In the genomic region with DNA sequence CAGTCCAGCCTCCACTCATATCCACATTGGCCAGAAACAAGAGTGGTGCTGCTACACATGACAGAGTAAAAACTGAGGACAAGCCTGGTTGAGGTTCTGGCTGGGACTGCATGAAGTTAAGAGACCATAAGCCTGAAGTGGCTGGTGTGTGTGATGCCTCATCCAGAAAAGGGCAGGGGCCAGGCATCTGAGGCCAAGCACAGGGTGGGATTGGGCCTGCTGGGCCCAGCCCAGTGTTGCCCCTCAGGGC, we compare ENCODE assay signal across 3 cellular contexts.
TF ChIP-seq lines count a peak whose summit lies in the region.

No MANE protein-coding gene starts in this region.

TF ChIP-seq in SK-N-SH, 30 proteins besides CTCF, POLR2A, EP300 and RAD21:
- no peak for TF ChIP-seq TCF12 (IDR thresholded peaks at IDR 0.05)
- 0 out of 2 replicates have a peak, but pooled peaks have one; percentile 7 for TF ChIP-seq FOXJ3 (CRISPR knock-in tag; IDR thresholded peaks at IDR 0.05)
- TF ChIP-seq SMC3 (IDR thresholded peaks at IDR 0.05; ENCODE audit: low read depth, low read length) = no peak
- no peak for TF ChIP-seq JUND (IDR thresholded peaks at IDR 0.05)

TF ChIP-seq in SK-N-SH treated with all-trans-retinoic acid at 6 μM for 48 hours, 23 proteins besides CTCF, POLR2A, EP300 and RAD21:
- TF ChIP-seq ARNTL (CRISPR knock-in tag; IDR thresholded peaks at IDR 0.05; ENCODE audit: borderline replicate concordance, low read depth) (no peak), OSR1 (CRISPR knock-in tag; IDR thresholded peaks at IDR 0.05) (no peak), ZFP3 (CRISPR knock-in tag; IDR thresholded peaks at IDR 0.05) (no peak), ZFP30 (CRISPR knock-in tag; IDR thresholded peaks at IDR 0.05) (no peak), ZC3H10 (CRISPR knock-in tag; IDR thresholded peaks at IDR 0.05) (no peak), GLIS3 (CRISPR knock-in tag; IDR thresholded peaks at IDR 0.05) (no peak)
- TF ChIP-seq, protein P1, sequence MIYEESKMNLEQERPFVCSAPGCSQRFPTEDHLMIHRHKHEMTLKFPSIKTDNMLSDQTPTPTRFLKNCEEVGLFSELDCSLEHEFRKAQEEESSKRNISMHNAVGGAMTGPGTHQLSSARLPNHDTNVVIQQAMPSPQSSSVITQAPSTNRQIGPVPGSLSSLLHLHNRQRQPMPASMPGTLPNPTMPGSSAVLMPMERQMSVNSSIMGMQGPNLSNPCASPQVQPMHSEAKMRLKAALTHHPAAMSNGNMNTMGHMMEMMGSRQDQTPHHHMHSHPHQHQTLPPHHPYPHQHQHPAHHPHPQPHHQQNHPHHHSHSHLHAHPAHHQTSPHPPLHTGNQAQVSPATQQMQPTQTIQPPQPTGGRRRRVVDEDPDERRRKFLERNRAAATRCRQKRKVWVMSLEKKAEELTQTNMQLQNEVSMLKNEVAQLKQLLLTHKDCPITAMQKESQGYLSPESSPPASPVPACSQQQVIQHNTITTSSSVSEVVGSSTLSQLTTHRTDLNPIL (CRISPR knock-in tag; IDR thresholded peaks at IDR 0.05; ENCODE audit: low read depth) = no peak
- TF ChIP-seq, protein P2, sequence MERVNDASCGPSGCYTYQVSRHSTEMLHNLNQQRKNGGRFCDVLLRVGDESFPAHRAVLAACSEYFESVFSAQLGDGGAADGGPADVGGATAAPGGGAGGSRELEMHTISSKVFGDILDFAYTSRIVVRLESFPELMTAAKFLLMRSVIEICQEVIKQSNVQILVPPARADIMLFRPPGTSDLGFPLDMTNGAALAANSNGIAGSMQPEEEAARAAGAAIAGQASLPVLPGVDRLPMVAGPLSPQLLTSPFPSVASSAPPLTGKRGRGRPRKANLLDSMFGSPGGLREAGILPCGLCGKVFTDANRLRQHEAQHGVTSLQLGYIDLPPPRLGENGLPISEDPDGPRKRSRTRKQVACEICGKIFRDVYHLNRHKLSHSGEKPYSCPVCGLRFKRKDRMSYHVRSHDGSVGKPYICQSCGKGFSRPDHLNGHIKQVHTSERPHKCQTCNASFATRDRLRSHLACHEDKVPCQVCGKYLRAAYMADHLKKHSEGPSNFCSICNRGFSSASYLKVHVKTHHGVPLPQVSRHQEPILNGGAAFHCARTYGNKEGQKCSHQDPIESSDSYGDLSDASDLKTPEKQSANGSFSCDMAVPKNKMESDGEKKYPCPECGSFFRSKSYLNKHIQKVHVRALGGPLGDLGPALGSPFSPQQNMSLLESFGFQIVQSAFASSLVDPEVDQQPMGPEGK (CRISPR knock-in tag; IDR thresholded peaks at IDR 0.05; ENCODE audit: borderline replicate concordance) = no peak
- TF ChIP-seq, protein P3, sequence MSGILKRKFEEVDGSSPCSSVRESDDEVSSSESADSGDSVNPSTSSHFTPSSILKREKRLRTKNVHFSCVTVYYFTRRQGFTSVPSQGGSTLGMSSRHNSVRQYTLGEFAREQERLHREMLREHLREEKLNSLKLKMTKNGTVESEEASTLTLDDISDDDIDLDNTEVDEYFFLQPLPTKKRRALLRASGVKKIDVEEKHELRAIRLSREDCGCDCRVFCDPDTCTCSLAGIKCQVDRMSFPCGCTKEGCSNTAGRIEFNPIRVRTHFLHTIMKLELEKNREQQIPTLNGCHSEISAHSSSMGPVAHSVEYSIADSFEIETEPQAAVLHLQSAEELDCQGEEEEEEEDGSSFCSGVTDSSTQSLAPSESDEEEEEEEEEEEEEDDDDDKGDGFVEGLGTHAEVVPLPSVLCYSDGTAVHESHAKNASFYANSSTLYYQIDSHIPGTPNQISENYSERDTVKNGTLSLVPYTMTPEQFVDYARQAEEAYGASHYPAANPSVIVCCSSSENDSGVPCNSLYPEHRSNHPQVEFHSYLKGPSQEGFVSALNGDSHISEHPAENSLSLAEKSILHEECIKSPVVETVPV (CRISPR knock-in tag; IDR thresholded peaks at IDR 0.05) = no peak

TF ChIP-seq in K562, 482 proteins besides CTCF, POLR2A, EP300 and RAD21:
- TF ChIP-seq FOXA1 (IDR thresholded peaks at IDR 0.05; ENCODE audit: borderline replicate concordance) (no peak), BCOR (IDR thresholded peaks at IDR 0.05) (no peak), GATA2 (CRISPR knock-in tag; IDR thresholded peaks at IDR 0.05) (no peak), RBBP5 (IDR thresholded peaks at IDR 0.05; ENCODE audit: borderline replicate concordance, insufficient read depth, low read length, poor library complexity, severe bottlenecking) (peak; percentile 11), BRD4 (IDR thresholded peaks at IDR 0.05) (no peak), ZNF197 (CRISPR knock-in tag; IDR thresholded peaks at IDR 0.05; ENCODE audit: low read depth) (no peak), KLF1 (tag; IDR thresholded peaks at IDR 0.05) (0 out of 2 replicates have a peak, but pooled peaks have one; percentile 2), CHD1 (IDR thresholded peaks at IDR 0.05; ENCODE audit: low read length) (peak; percentile 67)
- TF ChIP-seq, protein P4, sequence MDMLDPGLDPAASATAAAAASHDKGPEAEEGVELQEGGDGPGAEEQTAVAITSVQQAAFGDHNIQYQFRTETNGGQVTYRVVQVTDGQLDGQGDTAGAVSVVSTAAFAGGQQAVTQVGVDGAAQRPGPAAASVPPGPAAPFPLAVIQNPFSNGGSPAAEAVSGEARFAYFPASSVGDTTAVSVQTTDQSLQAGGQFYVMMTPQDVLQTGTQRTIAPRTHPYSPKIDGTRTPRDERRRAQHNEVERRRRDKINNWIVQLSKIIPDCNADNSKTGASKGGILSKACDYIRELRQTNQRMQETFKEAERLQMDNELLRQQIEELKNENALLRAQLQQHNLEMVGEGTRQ (CRISPR knock-in tag; IDR thresholded peaks at IDR 0.05) = no peak
TF ChIP-seq in K562: peak in this region for 3.
